Comparison of ENCODE assay signal across 15 cellular contexts in the genomic region with DNA sequence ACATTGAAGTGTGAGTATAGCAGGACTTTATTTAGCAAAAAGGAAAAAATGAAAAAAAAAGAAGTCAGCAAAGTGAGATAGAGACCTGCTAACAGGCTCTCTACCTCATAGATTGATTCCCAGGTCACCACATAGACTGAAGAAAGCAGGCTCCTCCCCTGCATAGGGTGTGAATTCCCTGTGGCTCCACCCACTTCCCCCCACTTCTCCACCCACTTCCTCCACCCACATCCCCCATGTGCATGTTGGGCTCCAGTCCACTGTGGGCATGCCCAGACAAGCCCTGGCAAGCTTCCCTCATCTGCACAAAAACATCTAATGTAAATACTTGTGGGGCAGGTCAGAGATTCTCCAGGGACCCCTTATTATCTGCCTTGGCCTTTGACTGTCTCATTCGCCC.
A peak's percentile ranks its signal among the peaks of the same experiment; 100 is the strongest.
DNase-seq lines count a peak whose midpoint lies in the region; TF ChIP-seq lines count a peak whose summit lies in the region.
"Had no signal": no experiment of that assay in that cellular context is flagged by ENCODE, and none has a peak within 500 bp of the region (broad histone marks: within the 10 kb centered on the region; RNA-seq: fewer than 3 reads in every experiment).

No MANE protein-coding gene starts in this region.

- H3K4me1 Mint-ChIP-seq in MCF 10A (ENCODE audit: insufficient read depth, unreplicated experiment) (peaks cover 4% of the 10 kb centered on the region), type B pancreatic cell (ENCODE audit: unreplicated experiment) (peaks cover 6% of the 10 kb centered on the region)
- H3K4me1 Mint-ChIP-seq: CD4-positive, CD25-positive, alpha-beta regulatory T cell had no signal

- H3K4me1 ChIP-seq in breast epithelium, result no peaks in the 10 kb centered on the region

- H3K27ac Mint-ChIP-seq in MCF 10A (ENCODE audit: low read depth, unreplicated experiment), result peak overlapping the region; percentile 75
- peak overlapping the region; percentile 71 for H3K27ac Mint-ChIP-seq in type B pancreatic cell
- H3K27ac Mint-ChIP-seq: CD4-positive, CD25-positive, alpha-beta regulatory T cell had no signal

- H3K4me3 Mint-ChIP-seq in MCF 10A (ENCODE audit: unreplicated experiment) (no peak overlapping the region), type B pancreatic cell (no peak overlapping the region)
- H3K4me3 Mint-ChIP-seq: CD4-positive, CD25-positive, alpha-beta regulatory T cell had no signal

- no peak overlapping the region for H3K27ac ChIP-seq in breast epithelium
- H3K27ac ChIP-seq: HL-60, SK-N-MC, skin epidermis had no signal

- POLR2A ChIA-PET in MCF 10A (lab: Yijun Ruan, JAX), result no interaction called here

- DNase-seq in MCF 10A (ENCODE audit: unreplicated experiment) (peak; percentile 45), breast epithelium (ENCODE audit: low spot score in 2 of 2) (no peak), KBM-7 (peak; percentile 65), dermis blood vessel endothelial cell (peak; percentile 60), type B pancreatic cell (ENCODE audit: extremely low spot score, unreplicated experiment) (no peak), OCI-M2 (lab: John Stamatoyannopoulos, UW; ENCODE audit: unreplicated experiment) (no peak), globus pallidus (ENCODE audit: low spot score) (no peak), COLO668 (lab: John Stamatoyannopoulos, UW; ENCODE audit: unreplicated experiment) (no peak)
- DNase-seq: activated CD4-positive, alpha-beta T cell treated with anti-CD3 and anti-CD28 coated beads, Interleukin-2, amount 50 U/mL, for 48 hours; amniotic stem cell; NCI-H2081 had no signal

- H3K27me3 Mint-ChIP-seq in MCF 10A (ENCODE audit: insufficient read depth, unreplicated experiment) (peaks cover 20% of the 10 kb centered on the region), type B pancreatic cell (no peaks in the 10 kb centered on the region)
- H3K27me3 Mint-ChIP-seq: CD4-positive, CD25-positive, alpha-beta regulatory T cell had no signal

- CTCF ChIA-PET in MCF 10A (lab: Yijun Ruan, JAX), result no interaction called here

- intact Hi-C loops in MCF 10A (cut with micrococcal nuclease), result no loop called here
- intact Hi-C loops in breast epithelium (cut with DNase I; ENCODE audit: low total_unique reads), result no loop called here

- TF ChIP-seq CTCF in MCF 10A (IDR thresholded peaks at IDR 0.05; ENCODE audit: unreplicated experiment) (no peak), breast epithelium (IDR thresholded peaks at IDR 0.05) (no peak), type B pancreatic cell (conservative IDR thresholded peaks at IDR 0.05) (no peak)

- peaks cover 0 to 8% of the 10 kb centered on the region in 2 donors for H3K27me3 ChIP-seq in breast epithelium

- no peak for TF ChIP-seq POLR2A in breast epithelium (IDR thresholded peaks at IDR 0.05)

- H3K9me3 Mint-ChIP-seq in MCF 10A (ENCODE audit: unreplicated experiment) (no peaks in the 10 kb centered on the region), type B pancreatic cell (peaks cover 4% of the 10 kb centered on the region)

- no TSS peak for BruUV-seq in MCF 10A (replicated peaks; lab: Mats Ljungman, UMichigan)

- no peak overlapping the region for H3K4me3 ChIP-seq in breast epithelium
- H3K4me3 ChIP-seq: SK-N-MC, skin epidermis had no signal

- H3K36me3 ChIP-seq in breast epithelium, result no peaks in the 10 kb centered on the region

- H3K9me3 ChIP-seq in breast epithelium, result no peaks in the 10 kb centered on the region

- in situ Hi-C loops in KBM-7 (cut with MboI; ENCODE audit: low pct_unique_long_range_greater_than_20kb, low sequenced_read_pairs), result no loop called here

- no peaks in the 10 kb centered on the region for H3K36me3 Mint-ChIP-seq in MCF 10A (ENCODE audit: insufficient read depth, unreplicated experiment)
- H3K36me3 Mint-ChIP-seq in type B pancreatic cell, result no peaks in the 10 kb centered on the region
- H3K36me3 Mint-ChIP-seq: CD4-positive, CD25-positive, alpha-beta regulatory T cell had no signal

Comparison
In these comparisons a context has a peak if more than half of its experiments do, and no peak if none do; other contexts are left out.
1. DNase-seq: peak in MCF 10A (single experiment), KBM-7 (single experiment) and dermis blood vessel endothelial cell (single experiment); none in breast epithelium (0 of 2), type B pancreatic cell (single experiment), OCI-M2 (single experiment), globus pallidus (single experiment) and COLO668 (single experiment).